In the genomic region with DNA sequence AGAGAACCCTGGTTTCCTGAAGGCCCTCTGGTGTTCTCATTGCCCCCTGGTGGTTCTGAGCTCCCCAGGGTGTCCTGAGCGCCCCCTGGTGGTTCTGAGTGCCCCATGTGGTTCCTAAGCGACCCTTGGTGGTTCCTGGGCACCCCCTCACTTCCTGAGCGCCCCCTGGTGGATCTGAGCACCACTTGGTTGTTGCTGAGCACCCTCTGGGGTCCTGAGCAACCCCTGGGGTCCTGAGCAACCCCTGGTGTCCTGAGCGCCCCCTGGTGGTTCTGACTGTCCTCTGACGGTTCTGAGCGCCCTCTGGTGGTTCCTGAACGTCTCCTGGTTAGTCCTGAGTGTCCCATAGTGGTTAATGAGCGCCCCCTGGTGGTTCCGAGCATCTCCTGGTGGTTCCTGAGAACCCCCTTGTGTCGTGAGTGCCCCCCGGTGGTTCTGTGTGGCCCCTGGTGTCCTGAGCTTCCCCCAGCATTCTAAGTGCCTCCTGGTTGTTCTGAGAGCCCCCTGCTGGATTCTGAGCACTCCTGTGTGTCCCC, we compare ENCODE assay signal across 11 cellular contexts.
DNase-seq lines count a peak whose midpoint lies in the region; FAIRE-seq and TF ChIP-seq lines count a peak whose summit lies in the region.
"Had no signal": no experiment of that assay in that cellular context is flagged by ENCODE, and none has a peak within 500 bp of the region (broad histone marks: within the 10 kb centered on the region; RNA-seq: fewer than 3 reads in every experiment).

No MANE protein-coding gene starts in this region.

- no peaks in the 10 kb centered on the region for H3K27me3 Mint-ChIP-seq in osteocyte (ENCODE audit: unreplicated experiment)

- no peak for FAIRE-seq in RCC 7860 (lab: Jason Lieb, UNC)
- FAIRE-seq in H1 (lab: Jason Lieb, UNC) = no peak

- H3K36me3 ChIP-seq in H1 (ENCODE audit: control insufficient read depth in 2 of 4, insufficient read depth in 4 of 4, low read length in 3 of 4) (no peaks in the 10 kb centered on the region), testis (ENCODE audit: low read depth, missing control alignments) (no peaks in the 10 kb centered on the region)

- no peak overlapping the region for H2BK120ac ChIP-seq in H1 (replicated peaks; ENCODE audit: low read depth, low read length)

- no peak overlapping the region for H3K4me3 Mint-ChIP-seq in osteocyte (ENCODE audit: unreplicated experiment)

- H3K9me3 ChIP-seq in H1 (ENCODE audit: insufficient read depth in 2 of 2, low read depth in 1 of 2, low read length in 1 of 2) (peaks cover 18 to 24% of the 10 kb centered on the region in 2 experiments; a peak in 3 of 4 replicates), testis (no peaks in the 10 kb centered on the region)

- no peaks in the 10 kb centered on the region for H3K23me2 ChIP-seq in H1 (ENCODE audit: low read depth, low read length)

- H3K4me1 Mint-ChIP-seq in osteocyte (ENCODE audit: unreplicated experiment) = no peaks in the 10 kb centered on the region

- no peak overlapping the region for H2AFZ ChIP-seq in H1 (ENCODE audit: low read length)

- H3K4me3 ChIP-seq in H1 (ENCODE audit: extremely low read depth in 1 of 4, insufficient read depth in 2 of 4, low read depth in 3 of 4, low read length in 4 of 4) (no peak overlapping the region), testis (no peak overlapping the region)

- H3K9me3 Mint-ChIP-seq in osteocyte (ENCODE audit: unreplicated experiment) = peaks cover 2% of the 10 kb centered on the region

- no peak overlapping the region for H2BK20ac ChIP-seq in H1 (ENCODE audit: low read length)

- H3K4me1 ChIP-seq in H1 (replicated peaks in 1 of 4; ENCODE audit: control insufficient read depth in 3 of 4, insufficient read depth in 4 of 4, low read length in 3 of 4) = no peaks in the 10 kb centered on the region
- no peaks in the 10 kb centered on the region for H3K4me1 ChIP-seq in testis

- H3K23ac ChIP-seq in H1 (ENCODE audit: insufficient read length) = no peak overlapping the region

- no peak overlapping the region for H3K56ac ChIP-seq in H1 (replicated peaks; ENCODE audit: insufficient read length, low read depth, low read length)

- no peak overlapping the region for H2BK12ac ChIP-seq in H1 (ENCODE audit: low read depth, low read length)

- POLR2A ChIA-PET in H1 (lab: Charles Lee; ENCODE audit: partially characterized antibody) = no interaction called here

- H3K36me3 Mint-ChIP-seq in osteocyte (ENCODE audit: unreplicated experiment) = no peaks in the 10 kb centered on the region

- H4K5ac ChIP-seq in H1 (ENCODE audit: insufficient read length, low read depth, low read length) = no peak overlapping the region

- H3K14ac ChIP-seq in H1 (ENCODE audit: insufficient read length) = no peak overlapping the region

- CTCF ChIA-PET in H1 (lab: Charles Lee; ENCODE audit: partially characterized antibody) = no interaction called here

- no peak overlapping the region for H3K27ac Mint-ChIP-seq in osteocyte (ENCODE audit: unreplicated experiment)

- no peak overlapping the region for H4K8ac ChIP-seq in H1 (ENCODE audit: extremely low read depth, insufficient read depth, low read length)

- H3K9ac ChIP-seq in H1 (replicated peaks in 1 of 4; ENCODE audit: extremely low read depth in 1 of 4, low read depth in 3 of 4, low read length in 3 of 4) = no peak overlapping the region

- H2BK5ac ChIP-seq in H1 (ENCODE audit: low read depth, low read length) = no peak overlapping the region

- H3K27ac ChIP-seq in H1 (ENCODE audit: low read depth, low read length) (no peak overlapping the region), testis (no peak overlapping the region)
- H3K27ac ChIP-seq: VCaP had no signal

- DNase-seq in NCI-H2227 (lab: John Stamatoyannopoulos, UW; ENCODE audit: unreplicated experiment) (peak; percentile 1), NCI-H2227 treated with DMSO at 0.1 percent for 48 hours (lab: John Stamatoyannopoulos, UW) (no peak), RCC 7860 (ENCODE audit: low spot score) (peak; percentile 27), H1 (ENCODE audit: low read depth in 1 of 2, low spot score in 2 of 2) (peak in 1 of 2 experiments; percentile 48), AML-193 (lab: John Stamatoyannopoulos, UW) (no peak), testis (no peak), osteocyte (ENCODE audit: extremely low spot score, unreplicated experiment) (no peak)
- DNase-seq in stimulated activated CD8-positive, alpha-beta memory T cell treated with anti-CD3 and anti-CD28 coated beads, Interleukin-12 subunit alpha, Interleukin-12 subunit beta, amount 100 ng/mL, for 24 hours (ENCODE audit: extremely low read depth) = peak; percentile 27
- DNase-seq: effector CD8-positive, alpha-beta T cell; substantia nigra had no signal

- no peak overlapping the region for H3K18ac ChIP-seq in H1 (ENCODE audit: extremely low read depth, low read length)

- H2AK5ac ChIP-seq in H1 (ENCODE audit: low read depth, low read length) = no peak overlapping the region

- peak; percentile 29 for TF ChIP-seq RAD21 in H1 (IDR thresholded peaks at IDR 0.05 in 1 of 2, conservative IDR thresholded peaks at IDR 0.05 in 1 of 2; ENCODE audit: low read depth in 2 of 2, low read length in 2 of 2)

- H4K91ac ChIP-seq in H1 (replicated peaks; ENCODE audit: insufficient read length, low read length) = no peak overlapping the region

- H3K79me1 ChIP-seq in H1 (ENCODE audit: low read depth, low read length) = no peaks in the 10 kb centered on the region

- intact Hi-C loops in testis (cut with DNase I; ENCODE audit: low total_unique reads) = no loop called here

- 64% methylated on average over 2 of the region's 11 CpGs; no CpG with 5 or more reads in 1 of the 2 experiments for WGBS in H1 (ENCODE audit: extremely low coverage in 1 of 2, insufficient coverage in 1 of 2, insufficient read length in 1 of 2, insufficient replicate concordance in 2 of 2, low coverage in 1 of 2, low lambda C conversion rate in 2 of 2, missing lambda C conversion rate in 1 of 2), 2 experiments
- WGBS in testis, 2 donors = 22% methylated on average over 8 of the region's 11 CpGs; no CpG with 5 or more reads in 1 of the 2 donors

- no peak overlapping the region for H2BK15ac ChIP-seq in H1 (ENCODE audit: low read length)

- H3K4ac ChIP-seq in H1 (replicated peaks; ENCODE audit: insufficient read length, low read depth, low read length) = no peak overlapping the region

- no peak for TF ChIP-seq EP300 in H1 (IDR thresholded peaks at IDR 0.05; ENCODE audit: borderline replicate concordance in 1 of 2, low read depth in 2 of 2, low read length in 2 of 2)

- peak; percentile 16 to 98 (median 52) for TF ChIP-seq CTCF in H1 (IDR thresholded peaks at IDR 0.05; ENCODE audit: control extremely low read depth in 1 of 3, insufficient read depth in 1 of 3, low read depth in 1 of 3, low read length in 3 of 3)
- TF ChIP-seq CTCF in testis (IDR thresholded peaks at IDR 0.05) = peak in 1 of 3 experiments; percentile 36
- no peak for TF ChIP-seq CTCF in osteocyte (IDR thresholded peaks at IDR 0.05)

- no peak overlapping the region for H3K4me2 ChIP-seq in H1 (ENCODE audit: insufficient read depth in 1 of 2, low read depth in 2 of 2, low read length in 2 of 2)

- H3K27me3 ChIP-seq in H1 (replicated peaks in 1 of 4; ENCODE audit: control insufficient read depth in 3 of 4, extremely low read depth in 1 of 4, insufficient read depth in 3 of 4, low read length in 3 of 4) (no peaks in the 10 kb centered on the region), testis (no peaks in the 10 kb centered on the region)

- TF ChIP-seq POLR2A in H1 (IDR thresholded peaks at IDR 0.05; ENCODE audit: control extremely low read depth in 1 of 2, low read depth in 2 of 2, low read length in 2 of 2) = no peak
- no peak for TF ChIP-seq POLR2A in testis (IDR thresholded peaks at IDR 0.05)

- no peaks in the 10 kb centered on the region for H4K20me1 ChIP-seq in H1 (replicated peaks in 1 of 2; ENCODE audit: control insufficient read depth in 1 of 2, insufficient read depth in 2 of 2, low read length in 2 of 2)

- H3K79me2 ChIP-seq in H1 (ENCODE audit: control insufficient read depth in 1 of 2, insufficient read depth in 2 of 2, low read length in 2 of 2) = no peaks in the 10 kb centered on the region

TF ChIP-seq in H1, 55 proteins besides CTCF, POLR2A, EP300 and RAD21 (continues in another document):
- no peak for TF ChIP-seq SP4 (IDR thresholded peaks at IDR 0.05; ENCODE audit: low read length)

Comparison
In these comparisons a context has a peak if more than half of its experiments do, and no peak if none do; other contexts are left out.
1. DNase-seq: peak in NCI-H2227 (single experiment), RCC 7860 (single experiment) and stimulated activated CD8-positive, alpha-beta memory T cell treated with anti-CD3 and anti-CD28 coated beads, Interleukin-12 subunit alpha, Interleukin-12 subunit beta, amount 100 ng/mL, for 24 hours (single experiment); none in NCI-H2227 treated with DMSO at 0.1 percent for 48 hours (single experiment), AML-193 (0 of 2), testis (single experiment) and osteocyte (single experiment).